25 cellular contexts compared by ENCODE assay signal in genomic region chr16:51951668-51952298, GRCh38.
DNase-seq lines count a peak whose midpoint lies in the region; ATAC-seq and TF ChIP-seq lines count a peak whose summit lies in the region.
"Had no signal": no experiment of that assay in that cellular context is flagged by ENCODE, and none has a peak within 500 bp of the region (broad histone marks: within the 10 kb centered on the region; RNA-seq: fewer than 3 reads in every experiment).

No MANE protein-coding gene starts in this region.

- H2BK12ac ChIP-seq in mesenchymal stem cell (ENCODE audit: low read length in 2 of 2) = peak overlapping the region in 1 of 2 experiments; percentile 47

- no peaks in the 10 kb centered on the region for H3K36me3 ChIP-seq in HEK293 (ENCODE audit: control insufficient read depth in 2 of 2, insufficient read depth in 1 of 2, low read length in 2 of 2)
- no peaks in the 10 kb centered on the region for H3K36me3 ChIP-seq in mesenchymal stem cell (ENCODE audit: control insufficient read depth in 1 of 2, insufficient read depth in 2 of 2, low read depth in 1 of 2, low read length in 2 of 2)
- H3K36me3 ChIP-seq: heart right ventricle had no signal

- DNase-seq in DMS 273 (lab: John Stamatoyannopoulos, UW; ENCODE audit: unreplicated experiment) (peak; percentile 4), DMS 273 treated with DMSO at 0.1 percent for 48 hours (lab: John Stamatoyannopoulos, UW) (no peak), astrocyte of the hippocampus (ENCODE audit: low read depth, low spot score) (peak; percentile 4), mesenchymal stem cell (no peak), SIG-M5 treated with dmso at 0.1 percent for 504 hours (lab: John Stamatoyannopoulos, UW; ENCODE audit: unreplicated experiment) (no peak), NCI-H82 (lab: John Stamatoyannopoulos, UW) (no peak)
- DNase-seq: activated CD4-positive, alpha-beta T cell treated with anti-CD3 and anti-CD28 coated beads for 1 hour; activated T-cell treated with anti-CD3 and anti-CD28 coated beads, Interleukin-2, amount 50 U/mL, for 24 hours; CD8-positive, alpha-beta T cell; DND-41; heart right ventricle; kidney; NCI-H1092; NCI-H2107; NCI-H526 treated with DMSO at 0.1 percent for 48 hours; nucleus accumbens; PC-3; Right ventricle myocardium superior; small intestine; stimulated activated CD4-positive, alpha-beta T cell treated with anti-CD3 and anti-CD28 coated beads, Interleukin-2, amount 100 ng/mL, for 24 hours; stimulated activated naive B cell treated with anti-CD40 and anti-IgM and Interleukin-4, amounts not matched to agents 10 μg/mL and 1 μg/mL and 100 μg/mL, for 72 hours; testis had no signal

- no peak overlapping the region for H2BK120ac ChIP-seq in mesenchymal stem cell (ENCODE audit: low read depth, low read length)

- H4K91ac ChIP-seq in mesenchymal stem cell (ENCODE audit: low read length) = no peak overlapping the region

- no peaks in the 10 kb centered on the region for H3K9me3 ChIP-seq in HEK293 (ENCODE audit: control insufficient read depth, insufficient read depth, low read depth, low read length)
- no peaks in the 10 kb centered on the region for H3K9me3 ChIP-seq in mesenchymal stem cell (ENCODE audit: control insufficient read depth, low read length)
- H3K9me3 ChIP-seq: heart right ventricle, testis had no signal

- H2BK5ac ChIP-seq in mesenchymal stem cell (ENCODE audit: low read depth, low read length, poor library complexity, severe bottlenecking) = no peak overlapping the region

- H3K18ac ChIP-seq in mesenchymal stem cell (ENCODE audit: low read depth in 1 of 2, low read length in 2 of 2) = peak overlapping the region in 1 of 2 experiments; percentile 53

- POLR2A ChIA-PET in HEK293 (lab: Yijun Ruan, JAX) = interaction anchor here (0.7 kb wide), 1 partner anchor 12 kb away, joined by 3 read pairs; no protein-coding TSS in a partner anchor

- H3K4me2 ChIP-seq in mesenchymal stem cell (ENCODE audit: low read length, poor library complexity, severe bottlenecking) = no peak overlapping the region

- TF ChIP-seq CTCF in HEK293 (tag by site-specific recombination; IDR thresholded peaks at IDR 0.05) = no peak

- ATAC-seq in HG03039 (IDR thresholded peaks at IDR 0.05; ENCODE audit: unreplicated experiment) = no peak
- ATAC-seq: CD8-positive, alpha-beta T cell; heart right ventricle; PC-3; stimulated activated naive B cell treated with anti-CD40 and anti-IgM and Interleukin-4, amounts not matched to agents 10 μg/mL and 1 μg/mL and 100 μg/mL, for 72 hours had no signal

- 58% methylated on average over 7 of the region's 7 CpGs for WGBS in mesenchymal stem cell

- no peak overlapping the region for H3K4me3 ChIP-seq in HEK293 (ENCODE audit: low read depth, low read length)
- no peak overlapping the region for H3K4me3 ChIP-seq in mesenchymal stem cell (ENCODE audit: insufficient read depth in 1 of 2, low read depth in 1 of 2, low read length in 2 of 2)
- H3K4me3 ChIP-seq: heart right ventricle, testis had no signal

- H3K23ac ChIP-seq in mesenchymal stem cell (ENCODE audit: low read length in 2 of 2) = no peak overlapping the region

- H4K8ac ChIP-seq in mesenchymal stem cell (ENCODE audit: low read length) = no peak overlapping the region

- no peak overlapping the region for H2AK5ac ChIP-seq in mesenchymal stem cell (ENCODE audit: low read length, severe bottlenecking)

- H3K27me3 ChIP-seq in mesenchymal stem cell (ENCODE audit: control insufficient read depth in 1 of 2, insufficient read depth in 1 of 2, low read length in 2 of 2) = no peaks in the 10 kb centered on the region
- H3K27me3 ChIP-seq: testis had no signal

- no peak overlapping the region for H3K9ac ChIP-seq in mesenchymal stem cell (ENCODE audit: low read length)

- H3K4me1 ChIP-seq in HEK293 (ENCODE audit: control insufficient read depth, insufficient read depth, low read length) (peaks cover 6% of the 10 kb centered on the region), mesenchymal stem cell (ENCODE audit: control insufficient read depth, insufficient read depth, low read depth, low read length) (peaks cover 4% of the 10 kb centered on the region)
- H3K4me1 ChIP-seq: heart right ventricle, testis had no signal

- no peak overlapping the region for H3K4ac ChIP-seq in mesenchymal stem cell (ENCODE audit: low read depth in 1 of 2, low read length in 2 of 2)

- no peak overlapping the region for H2BK15ac ChIP-seq in mesenchymal stem cell (ENCODE audit: low read depth, poor library complexity, severe bottlenecking)

- H3K79me1 ChIP-seq in mesenchymal stem cell (replicated peaks; ENCODE audit: low read length, poor library complexity, severe bottlenecking) = no peaks in the 10 kb centered on the region

- H3K14ac ChIP-seq in mesenchymal stem cell (ENCODE audit: low read length in 2 of 2) = peak overlapping the region in 1 of 2 experiments; percentile 17

- H3K27ac ChIP-seq in HEK293 (ENCODE audit: extremely low read depth, low read depth, low read length) (no peak overlapping the region), mesenchymal stem cell (ENCODE audit: low read length, poor library complexity, severe bottlenecking) (no peak overlapping the region)
- H3K27ac ChIP-seq: 22Rv1, heart right ventricle, testis had no signal

- CTCF ChIA-PET in HEK293 (lab: Yijun Ruan, JAX) = interaction anchor here (0.6 to 0.8 kb wide), 3 partner anchors 31 to 139 kb away, joined by 3 to 4 read pairs (median 3); no protein-coding TSS in a partner anchor

- H2AFZ ChIP-seq in mesenchymal stem cell (ENCODE audit: low read depth, low read length) = peak overlapping the region; percentile 49

TF ChIP-seq in HEK293, 187 proteins besides CTCF, POLR2A, EP300 and RAD21 (continues in another document):
- peak; percentile 68 for TF ChIP-seq FEZF1 (tag by site-specific recombination; IDR thresholded peaks at IDR 0.05)
- TF ChIP-seq ZNF830 (tag by site-specific recombination; IDR thresholded peaks at IDR 0.05; ENCODE audit: low read depth) = no peak
- TF ChIP-seq, protein P1, sequence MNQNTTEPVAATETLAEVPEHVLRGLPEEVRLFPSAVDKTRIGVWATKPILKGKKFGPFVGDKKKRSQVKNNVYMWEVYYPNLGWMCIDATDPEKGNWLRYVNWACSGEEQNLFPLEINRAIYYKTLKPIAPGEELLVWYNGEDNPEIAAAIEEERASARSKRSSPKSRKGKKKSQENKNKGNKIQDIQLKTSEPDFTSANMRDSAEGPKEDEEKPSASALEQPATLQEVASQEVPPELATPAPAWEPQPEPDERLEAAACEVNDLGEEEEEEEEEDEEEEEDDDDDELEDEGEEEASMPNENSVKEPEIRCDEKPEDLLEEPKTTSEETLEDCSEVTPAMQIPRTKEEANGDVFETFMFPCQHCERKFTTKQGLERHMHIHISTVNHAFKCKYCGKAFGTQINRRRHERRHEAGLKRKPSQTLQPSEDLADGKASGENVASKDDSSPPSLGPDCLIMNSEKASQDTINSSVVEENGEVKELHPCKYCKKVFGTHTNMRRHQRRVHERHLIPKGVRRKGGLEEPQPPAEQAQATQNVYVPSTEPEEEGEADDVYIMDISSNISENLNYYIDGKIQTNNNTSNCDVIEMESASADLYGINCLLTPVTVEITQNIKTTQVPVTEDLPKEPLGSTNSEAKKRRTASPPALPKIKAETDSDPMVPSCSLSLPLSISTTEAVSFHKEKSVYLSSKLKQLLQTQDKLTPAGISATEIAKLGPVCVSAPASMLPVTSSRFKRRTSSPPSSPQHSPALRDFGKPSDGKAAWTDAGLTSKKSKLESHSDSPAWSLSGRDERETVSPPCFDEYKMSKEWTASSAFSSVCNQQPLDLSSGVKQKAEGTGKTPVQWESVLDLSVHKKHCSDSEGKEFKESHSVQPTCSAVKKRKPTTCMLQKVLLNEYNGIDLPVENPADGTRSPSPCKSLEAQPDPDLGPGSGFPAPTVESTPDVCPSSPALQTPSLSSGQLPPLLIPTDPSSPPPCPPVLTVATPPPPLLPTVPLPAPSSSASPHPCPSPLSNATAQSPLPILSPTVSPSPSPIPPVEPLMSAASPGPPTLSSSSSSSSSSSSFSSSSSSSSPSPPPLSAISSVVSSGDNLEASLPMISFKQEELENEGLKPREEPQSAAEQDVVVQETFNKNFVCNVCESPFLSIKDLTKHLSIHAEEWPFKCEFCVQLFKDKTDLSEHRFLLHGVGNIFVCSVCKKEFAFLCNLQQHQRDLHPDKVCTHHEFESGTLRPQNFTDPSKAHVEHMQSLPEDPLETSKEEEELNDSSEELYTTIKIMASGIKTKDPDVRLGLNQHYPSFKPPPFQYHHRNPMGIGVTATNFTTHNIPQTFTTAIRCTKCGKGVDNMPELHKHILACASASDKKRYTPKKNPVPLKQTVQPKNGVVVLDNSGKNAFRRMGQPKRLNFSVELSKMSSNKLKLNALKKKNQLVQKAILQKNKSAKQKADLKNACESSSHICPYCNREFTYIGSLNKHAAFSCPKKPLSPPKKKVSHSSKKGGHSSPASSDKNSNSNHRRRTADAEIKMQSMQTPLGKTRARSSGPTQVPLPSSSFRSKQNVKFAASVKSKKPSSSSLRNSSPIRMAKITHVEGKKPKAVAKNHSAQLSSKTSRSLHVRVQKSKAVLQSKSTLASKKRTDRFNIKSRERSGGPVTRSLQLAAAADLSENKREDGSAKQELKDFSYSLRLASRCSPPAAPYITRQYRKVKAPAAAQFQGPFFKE (tag by site-specific recombination; IDR thresholded peaks at IDR 0.05; ENCODE audit: borderline replicate concordance) = no peak
- TF ChIP-seq, protein P2, sequence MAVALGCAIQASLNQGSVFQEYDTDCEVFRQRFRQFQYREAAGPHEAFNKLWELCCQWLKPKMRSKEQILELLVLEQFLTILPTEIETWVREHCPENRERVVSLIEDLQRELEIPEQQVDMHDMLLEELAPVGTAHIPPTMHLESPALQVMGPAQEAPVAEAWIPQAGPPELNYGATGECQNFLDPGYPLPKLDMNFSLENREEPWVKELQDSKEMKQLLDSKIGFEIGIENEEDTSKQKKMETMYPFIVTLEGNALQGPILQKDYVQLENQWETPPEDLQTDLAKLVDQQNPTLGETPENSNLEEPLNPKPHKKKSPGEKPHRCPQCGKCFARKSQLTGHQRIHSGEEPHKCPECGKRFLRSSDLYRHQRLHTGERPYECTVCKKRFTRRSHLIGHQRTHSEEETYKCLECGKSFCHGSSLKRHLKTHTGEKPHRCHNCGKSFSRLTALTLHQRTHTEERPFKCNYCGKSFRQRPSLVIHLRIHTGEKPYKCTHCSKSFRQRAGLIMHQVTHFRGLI (tag by site-specific recombination; IDR thresholded peaks at IDR 0.05) = peak; percentile 100
- TF ChIP-seq TRIM28 (IDR thresholded peaks at IDR 0.05; ENCODE audit: borderline replicate concordance, low read length) = peak; percentile 88
- no peak for TF ChIP-seq ZNF155 (tag by site-specific recombination; IDR thresholded peaks at IDR 0.05)

Comparison
In these comparisons a context has a peak if more than half of its experiments do, and no peak if none do; other contexts are left out.
1. DNase-seq: peak in DMS 273 (single experiment) and astrocyte of the hippocampus (single experiment); none in DMS 273 treated with DMSO at 0.1 percent for 48 hours (single experiment), mesenchymal stem cell (single experiment), SIG-M5 treated with dmso at 0.1 percent for 504 hours (single experiment) and NCI-H82 (single experiment).